Comparison of ENCODE assay signal across 1 cellular context in the genomic region with DNA sequence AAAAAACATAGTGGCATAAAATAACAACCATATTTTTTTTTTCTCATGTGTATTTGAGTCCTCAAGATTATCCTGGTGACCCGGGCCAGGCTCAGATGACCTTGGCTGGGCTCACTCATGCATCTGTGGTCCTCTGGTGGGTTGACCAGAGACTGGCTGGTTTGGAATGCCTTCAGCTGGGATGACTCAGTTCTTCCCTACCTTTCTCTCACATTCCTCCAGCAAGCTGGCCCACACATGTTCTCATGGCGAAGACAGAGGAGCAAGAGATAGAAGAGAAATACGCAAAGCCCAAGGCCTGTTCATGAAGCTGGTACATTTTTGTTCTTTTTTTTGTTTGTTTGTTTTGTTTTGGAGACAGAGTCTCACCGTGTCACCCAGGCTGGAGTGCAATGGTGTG.
TF ChIP-seq lines count a peak whose summit lies in the region.

No MANE protein-coding gene starts in this region.

TF ChIP-seq in IMR-90, 13 proteins besides CTCF, POLR2A, EP300 and RAD21:
- TF ChIP-seq, protein P1, sequence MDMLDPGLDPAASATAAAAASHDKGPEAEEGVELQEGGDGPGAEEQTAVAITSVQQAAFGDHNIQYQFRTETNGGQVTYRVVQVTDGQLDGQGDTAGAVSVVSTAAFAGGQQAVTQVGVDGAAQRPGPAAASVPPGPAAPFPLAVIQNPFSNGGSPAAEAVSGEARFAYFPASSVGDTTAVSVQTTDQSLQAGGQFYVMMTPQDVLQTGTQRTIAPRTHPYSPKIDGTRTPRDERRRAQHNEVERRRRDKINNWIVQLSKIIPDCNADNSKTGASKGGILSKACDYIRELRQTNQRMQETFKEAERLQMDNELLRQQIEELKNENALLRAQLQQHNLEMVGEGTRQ (IDR thresholded peaks at IDR 0.05; ENCODE audit: low read depth, low read length) = no peak
- TF ChIP-seq CEBPB (IDR thresholded peaks at IDR 0.05; ENCODE audit: low read depth, low read length) (no peak), MXI1 (IDR thresholded peaks at IDR 0.05; ENCODE audit: borderline replicate concordance, low read depth, low read length) (no peak), NFE2L2 (IDR thresholded peaks at IDR 0.05; ENCODE audit: low read depth, low read length) (no peak), CHD1 (IDR thresholded peaks at IDR 0.05; ENCODE audit: low read depth, low read length) (no peak), SMC3 (IDR thresholded peaks at IDR 0.05; ENCODE audit: low read depth, low read length) (no peak), RCOR1 (IDR thresholded peaks at IDR 0.05; ENCODE audit: insufficient replicate concordance, low read length) (no peak), RFX5 (IDR thresholded peaks at IDR 0.05; ENCODE audit: low read depth, low read length) (no peak), MAZ (IDR thresholded peaks at IDR 0.05; ENCODE audit: borderline replicate concordance, low read depth, low read length) (no peak)
- TF ChIP-seq, protein P2, sequence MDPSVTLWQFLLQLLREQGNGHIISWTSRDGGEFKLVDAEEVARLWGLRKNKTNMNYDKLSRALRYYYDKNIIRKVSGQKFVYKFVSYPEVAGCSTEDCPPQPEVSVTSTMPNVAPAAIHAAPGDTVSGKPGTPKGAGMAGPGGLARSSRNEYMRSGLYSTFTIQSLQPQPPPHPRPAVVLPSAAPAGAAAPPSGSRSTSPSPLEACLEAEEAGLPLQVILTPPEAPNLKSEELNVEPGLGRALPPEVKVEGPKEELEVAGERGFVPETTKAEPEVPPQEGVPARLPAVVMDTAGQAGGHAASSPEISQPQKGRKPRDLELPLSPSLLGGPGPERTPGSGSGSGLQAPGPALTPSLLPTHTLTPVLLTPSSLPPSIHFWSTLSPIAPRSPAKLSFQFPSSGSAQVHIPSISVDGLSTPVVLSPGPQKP (IDR thresholded peaks at IDR 0.05; ENCODE audit: borderline replicate concordance, low read depth, low read length) = no peak
TF ChIP-seq in IMR-90: peak in this region for 0.
